Comparison of ENCODE assay signal across 1 cellular context in the genomic region with DNA sequence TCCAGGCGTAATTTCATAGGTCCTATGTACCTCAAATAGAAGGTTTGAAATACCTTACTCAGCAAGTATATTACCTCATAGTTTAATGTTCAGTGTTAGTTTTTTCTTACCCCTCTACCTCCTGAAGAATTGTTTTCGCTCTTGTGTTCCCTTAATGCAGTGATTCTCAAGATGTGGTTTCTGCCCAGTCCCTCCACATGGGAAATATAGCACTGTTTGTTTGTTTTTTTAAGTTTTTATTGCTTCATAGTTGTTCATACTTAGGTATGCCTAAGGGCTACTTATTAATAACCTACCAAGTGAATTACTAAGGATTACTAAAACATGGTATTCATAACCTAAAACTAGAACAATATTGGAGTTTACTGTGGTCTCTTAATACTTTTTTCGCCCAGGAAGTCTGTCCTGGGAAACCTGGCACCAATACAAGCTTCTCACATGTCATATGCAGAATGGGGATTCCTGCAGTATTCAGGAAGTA.
TF ChIP-seq lines count a peak whose summit lies in the region.

No MANE protein-coding gene starts in this region.

TF ChIP-seq in endothelial cell of umbilical vein, 7 proteins besides CTCF, POLR2A, EP300 and RAD21:
- TF ChIP-seq FOS (IDR thresholded peaks at IDR 0.05; ENCODE audit: borderline replicate concordance, insufficient read depth, low read length) (no peak), EZH2 (IDR thresholded peaks at IDR 0.05; ENCODE audit: borderline replicate concordance, low read depth, low read length, severe bottlenecking) (no peak), JUN (IDR thresholded peaks at IDR 0.05; ENCODE audit: borderline replicate concordance, insufficient read depth, insufficient read length, low read depth) (no peak), MYC (IDR thresholded peaks at IDR 0.05; ENCODE audit: low read depth, low read length) (no peak), GATA2 (IDR thresholded peaks at IDR 0.05; ENCODE audit: insufficient read depth, insufficient read length, low read depth, low read length) (no peak), POLR2AphosphoS5 (IDR thresholded peaks at IDR 0.05; ENCODE audit: insufficient read depth, low read depth, low read length) (no peak)
- TF ChIP-seq, protein P1, sequence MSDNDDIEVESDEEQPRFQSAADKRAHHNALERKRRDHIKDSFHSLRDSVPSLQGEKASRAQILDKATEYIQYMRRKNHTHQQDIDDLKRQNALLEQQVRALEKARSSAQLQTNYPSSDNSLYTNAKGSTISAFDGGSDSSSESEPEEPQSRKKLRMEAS (IDR thresholded peaks at IDR 0.05; ENCODE audit: insufficient read depth, insufficient read length): no peak
TF ChIP-seq in endothelial cell of umbilical vein: peak in this region for 0.
